In the genomic region with DNA sequence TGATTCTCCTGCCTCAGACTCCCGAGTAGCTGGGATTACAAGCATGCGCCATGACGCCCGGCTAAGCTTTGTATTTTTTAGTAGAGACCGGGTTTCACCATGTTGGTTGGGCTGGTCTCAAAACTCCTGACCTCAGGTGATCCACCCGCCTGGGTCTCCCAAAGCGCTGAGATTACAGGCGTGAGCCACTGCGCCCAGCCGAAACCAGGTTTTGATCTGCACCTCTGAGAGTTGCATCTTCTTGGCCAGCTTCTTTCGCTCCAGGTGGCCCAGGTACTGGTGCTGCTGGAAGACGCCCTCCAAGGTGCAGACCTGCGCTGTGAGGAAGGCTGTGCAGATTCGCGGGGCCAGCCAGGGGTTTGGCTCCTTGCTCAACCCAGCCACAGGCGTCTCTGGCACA, we compare ENCODE assay signal across 29 cellular contexts.
A peak's percentile ranks its signal among the peaks of the same experiment; 100 is the strongest.
DNase-seq lines count a peak whose midpoint lies in the region; ATAC-seq and TF ChIP-seq lines count a peak whose summit lies in the region.
"Had no signal": no experiment of that assay in that cellular context is flagged by ENCODE, and none has a peak within 500 bp of the region (broad histone marks: within the 10 kb centered on the region; RNA-seq: fewer than 3 reads in every experiment).

No MANE protein-coding gene starts in this region.

- no peak overlapping the region for H3K4ac ChIP-seq in trophoblast cell (ENCODE audit: low read depth, low read length)

- H3K27ac ChIP-seq in trophoblast cell (ENCODE audit: low read depth, low read length) (no peak overlapping the region), upper lobe of right lung (no peak overlapping the region)
- H3K27ac ChIP-seq: 22Rv1; A549; BLaER1; BLaER1 treated with 17β-estradiol and CSF1 and Interleukin-3, amounts not matched to agents 10 nM and 100 nM; C4-2B had no signal

- no peak overlapping the region for H3K4me3 ChIP-seq in trophoblast cell (ENCODE audit: low read depth, low read length)
- H3K4me3 ChIP-seq in upper lobe of right lung = no peak overlapping the region
- H3K4me3 ChIP-seq: A549; BLaER1; BLaER1 treated with 17β-estradiol and CSF1 and Interleukin-3, amounts not matched to agents 10 nM and 100 nM had no signal

- intact Hi-C loops in upper lobe of right lung (cut with DNase I) = no loop called here

- no peak overlapping the region for H4K8ac ChIP-seq in trophoblast cell (ENCODE audit: low read depth, low read length)

- H3K18ac ChIP-seq in trophoblast cell (ENCODE audit: low read length) = peak overlapping the region; percentile 56

- H3K4me1 ChIP-seq in trophoblast cell (ENCODE audit: control insufficient read depth in 1 of 2, insufficient read depth in 2 of 2, low read length in 2 of 2) = peaks cover 0 to 4% of the 10 kb centered on the region in 2 experiments
- no peaks in the 10 kb centered on the region for H3K4me1 ChIP-seq in upper lobe of right lung
- H3K4me1 ChIP-seq: A549; BE2C; BLaER1; BLaER1 treated with 17β-estradiol and CSF1 and Interleukin-3, amounts not matched to agents 10 nM and 100 nM; Caco-2 had no signal

- no peak overlapping the region for H2BK5ac ChIP-seq in trophoblast cell (ENCODE audit: low read depth, low read length, poor library complexity)

- H3K79me1 ChIP-seq in trophoblast cell (ENCODE audit: low read length) = peaks cover 24% of the 10 kb centered on the region

- H2AK5ac ChIP-seq in trophoblast cell (ENCODE audit: low read length) = no peak overlapping the region

- H3K14ac ChIP-seq in trophoblast cell (ENCODE audit: low read length) = no peak overlapping the region

- H2BK120ac ChIP-seq in trophoblast cell (ENCODE audit: insufficient read depth, low read length, poor library complexity) = peak overlapping the region; percentile 67

- H3K36me3 ChIP-seq in trophoblast cell (ENCODE audit: control insufficient read depth in 1 of 2, insufficient read depth in 2 of 2, low read length in 2 of 2) = no peaks in the 10 kb centered on the region
- H3K36me3 ChIP-seq in upper lobe of right lung = no peaks in the 10 kb centered on the region
- H3K36me3 ChIP-seq: BE2C; BLaER1; BLaER1 treated with 17β-estradiol and CSF1 and Interleukin-3, amounts not matched to agents 10 nM and 100 nM had no signal

- no peak overlapping the region for H4K12ac ChIP-seq in trophoblast cell (ENCODE audit: low read depth, low read length)

- no peak overlapping the region for H3K23ac ChIP-seq in trophoblast cell (ENCODE audit: low read length)

- H3K27me3 ChIP-seq in trophoblast cell (ENCODE audit: insufficient read depth, low read length) (no peaks in the 10 kb centered on the region), upper lobe of right lung (no peaks in the 10 kb centered on the region)
- H3K27me3 ChIP-seq: BE2C; BLaER1; BLaER1 treated with 17β-estradiol and CSF1 and Interleukin-3, amounts not matched to agents 10 nM and 100 nM had no signal

- ATAC-seq in upper lobe of right lung = no peak
- ATAC-seq: A549; CD8-positive, alpha-beta T cell had no signal

- H3K9ac ChIP-seq in trophoblast cell (ENCODE audit: low read length) = no peak overlapping the region
- H3K9ac ChIP-seq: BLaER1; BLaER1 treated with 17β-estradiol and CSF1 and Interleukin-3, amounts not matched to agents 10 nM and 100 nM had no signal

- peak overlapping the region; percentile 91 for H2BK12ac ChIP-seq in trophoblast cell (ENCODE audit: low read length)

- no peak overlapping the region for H2AFZ ChIP-seq in trophoblast cell (ENCODE audit: insufficient read depth, low read length, poor library complexity)

- TF ChIP-seq CTCF in upper lobe of right lung (IDR thresholded peaks at IDR 0.05) = no peak

- WGBS in trophoblast cell (ENCODE audit: extremely low coverage, insufficient coverage, insufficient read length) = no CpG with 5 or more reads among the region's 16 CpGs

- DNase-seq in trophoblast cell = no peak
- DNase-seq in upper lobe of right lung = peak; percentile 49
- no peak for DNase-seq in stimulated activated naive CD4-positive, alpha-beta T cell treated with Interleukin-2 at 50 U/mL for 16 hours (lab: John Stamatoyannopoulos, UW)
- DNase-seq in NCI-H146 treated with DMSO at 0.1 percent for 48 hours (lab: John Stamatoyannopoulos, UW; ENCODE audit: unreplicated experiment) = no peak
- DNase-seq: 8988T; ACHN; AML-193; BE2C; C1 segment of cervical spinal cord; Caco-2; Calu3; CD4-positive, alpha-beta memory T cell; CD4-positive, alpha-beta T cell; CD4-positive, CD25-positive, alpha-beta regulatory T cell; CD8-positive, alpha-beta memory T cell; CD8-positive, alpha-beta T cell; COR-L47; DMS 273 treated with DMSO at 0.1 percent for 48 hours; DMS153; DMS53; DMS79; DMS79 treated with DMSO at 0.1 percent for 48 hours; DND-41; EL had no signal

- H3K9me3 ChIP-seq in trophoblast cell (ENCODE audit: insufficient read depth, low read depth, low read length) (peaks cover 5% of the 10 kb centered on the region), upper lobe of right lung (no peaks in the 10 kb centered on the region)
- H3K9me3 ChIP-seq: A549, BE2C, Caco-2 had no signal

- no peak overlapping the region for H4K91ac ChIP-seq in trophoblast cell (ENCODE audit: low read depth, low read length)

- H3K4me2 ChIP-seq in trophoblast cell (ENCODE audit: low read length) = no peak overlapping the region
- H3K4me2 ChIP-seq: A549; BLaER1; BLaER1 treated with 17β-estradiol and CSF1 and Interleukin-3, amounts not matched to agents 10 nM and 100 nM had no signal

- H3K79me2 ChIP-seq in trophoblast cell (ENCODE audit: control insufficient read depth, insufficient read depth, low read length, poor library complexity) = no peaks in the 10 kb centered on the region
